Comparison of ENCODE assay signal across 1 cellular context in the genomic region with DNA sequence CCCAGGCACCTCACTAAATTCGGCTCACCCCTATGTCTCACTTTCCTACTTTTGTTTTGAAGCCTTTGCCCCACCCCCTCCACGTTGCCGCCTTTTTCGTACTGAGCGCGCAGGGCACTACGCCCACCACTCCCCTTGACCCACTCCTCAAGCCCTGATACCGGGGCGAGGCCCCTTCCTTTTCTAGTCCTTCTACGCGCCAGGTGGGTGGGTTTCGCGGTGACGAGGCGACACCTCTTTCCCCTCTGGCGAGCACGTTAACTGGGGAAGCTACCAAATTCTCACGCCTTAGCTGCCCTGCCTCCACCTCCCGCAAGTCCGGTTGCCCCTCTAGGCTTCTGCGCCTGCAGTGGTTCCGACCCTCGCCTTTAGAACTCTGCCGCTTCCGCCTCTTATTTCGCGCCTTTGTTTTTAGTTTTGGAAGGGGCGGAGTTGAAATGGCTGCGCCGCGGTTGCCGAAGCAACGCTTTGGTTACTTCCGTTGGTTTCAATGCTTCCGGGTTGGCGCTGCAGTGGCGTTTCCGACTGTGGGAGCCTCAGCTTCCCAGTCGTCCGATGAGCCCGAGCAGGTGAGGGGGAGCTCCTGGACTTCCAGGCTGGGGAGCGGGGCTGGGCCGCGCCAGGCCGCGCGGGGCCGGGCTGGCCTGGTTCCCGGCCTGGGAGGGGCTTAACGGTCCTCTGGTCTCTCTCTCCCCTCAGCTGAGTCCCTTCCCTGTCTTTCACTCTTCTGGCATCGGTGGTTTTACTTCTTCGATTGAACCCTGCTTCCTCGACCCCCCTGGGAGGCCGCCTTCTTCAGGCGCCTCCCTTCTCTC.
TF ChIP-seq lines count a peak whose summit lies in the region.

A gene with protein sequence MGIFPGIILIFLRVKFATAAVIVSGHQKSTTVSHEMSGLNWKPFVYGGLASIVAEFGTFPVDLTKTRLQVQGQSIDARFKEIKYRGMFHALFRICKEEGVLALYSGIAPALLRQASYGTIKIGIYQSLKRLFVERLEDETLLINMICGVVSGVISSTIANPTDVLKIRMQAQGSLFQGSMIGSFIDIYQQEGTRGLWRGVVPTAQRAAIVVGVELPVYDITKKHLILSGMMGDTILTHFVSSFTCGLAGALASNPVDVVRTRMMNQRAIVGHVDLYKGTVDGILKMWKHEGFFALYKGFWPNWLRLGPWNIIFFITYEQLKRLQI (plus strand): TSS at position 512 of the 815 bp plus-strand sequence. CDS start 360 bp downstream, outside the sequence.

TF ChIP-seq in H1, 55 proteins besides CTCF, POLR2A, EP300 and RAD21:
- peak; percentile 46 for TF ChIP-seq ASH2L (IDR thresholded peaks at IDR 0.05; ENCODE audit: low read length)
- no peak for TF ChIP-seq SP2 (IDR thresholded peaks at IDR 0.05; ENCODE audit: low read length)
- no peak for TF ChIP-seq SP1 (IDR thresholded peaks at IDR 0.05; ENCODE audit: low read depth, low read length)
- no peak for TF ChIP-seq EZH2 (IDR thresholded peaks at IDR 0.05; ENCODE audit: low read depth, low read length, severe bottlenecking)
- peak; percentile 57 for TF ChIP-seq PHF8 (conservative IDR thresholded peaks at IDR 0.05; ENCODE audit: low read depth, low read length)
- no peak for TF ChIP-seq SAP30 (IDR thresholded peaks at IDR 0.05; ENCODE audit: insufficient read depth, insufficient replicate concordance, low read length)
- no peak for TF ChIP-seq RBBP5 (IDR thresholded peaks at IDR 0.05; ENCODE audit: borderline replicate concordance, low read depth, low read length)
- TF ChIP-seq KDM5A (IDR thresholded peaks at IDR 0.05; ENCODE audit: low read length), result no peak
- no peak for TF ChIP-seq SUZ12 (IDR thresholded peaks at IDR 0.05; ENCODE audit: low read length)
- TF ChIP-seq, protein P1, sequence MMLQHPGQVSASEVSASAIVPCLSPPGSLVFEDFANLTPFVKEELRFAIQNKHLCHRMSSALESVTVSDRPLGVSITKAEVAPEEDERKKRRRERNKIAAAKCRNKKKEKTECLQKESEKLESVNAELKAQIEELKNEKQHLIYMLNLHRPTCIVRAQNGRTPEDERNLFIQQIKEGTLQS (IDR thresholded peaks at IDR 0.05; ENCODE audit: insufficient read depth, low read depth, low read length), result no peak
- TF ChIP-seq JUND (IDR thresholded peaks at IDR 0.05; ENCODE audit: low read length), result no peak
- TF ChIP-seq TEAD4 (IDR thresholded peaks at IDR 0.05; ENCODE audit: low read depth, low read length), result no peak
- TF ChIP-seq YY1 (IDR thresholded peaks at IDR 0.05; ENCODE audit: low read depth, low read length), result no peak
- no peak for TF ChIP-seq SIX5 (IDR thresholded peaks at IDR 0.05; ENCODE audit: low read depth, low read length)
- no peak for TF ChIP-seq RFX5 (IDR thresholded peaks at IDR 0.05; ENCODE audit: borderline replicate concordance, low read depth, low read length)
- no peak for TF ChIP-seq BACH1 (IDR thresholded peaks at IDR 0.05; ENCODE audit: low read length)
- no peak for TF ChIP-seq CTBP2 (IDR thresholded peaks at IDR 0.05; ENCODE audit: borderline replicate concordance, insufficient read depth, insufficient read length, low read length)
- peak; percentile 9 for TF ChIP-seq TAF7 (optimal IDR thresholded peaks at IDR 0.05; ENCODE audit: borderline replicate concordance, low read depth, low read length)
- TF ChIP-seq, protein P2, sequence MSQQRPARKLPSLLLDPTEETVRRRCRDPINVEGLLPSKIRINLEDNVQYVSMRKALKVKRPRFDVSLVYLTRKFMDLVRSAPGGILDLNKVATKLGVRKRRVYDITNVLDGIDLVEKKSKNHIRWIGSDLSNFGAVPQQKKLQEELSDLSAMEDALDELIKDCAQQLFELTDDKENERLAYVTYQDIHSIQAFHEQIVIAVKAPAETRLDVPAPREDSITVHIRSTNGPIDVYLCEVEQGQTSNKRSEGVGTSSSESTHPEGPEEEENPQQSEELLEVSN (IDR thresholded peaks at IDR 0.05), result peak; percentile 87
- no peak for TF ChIP-seq JUN (IDR thresholded peaks at IDR 0.05; ENCODE audit: low read depth, low read length)
- no peak for TF ChIP-seq KDM4A (IDR thresholded peaks at IDR 0.05; ENCODE audit: low read depth, low read length, severe bottlenecking)
- TF ChIP-seq TAF1 (IDR thresholded peaks at IDR 0.05; ENCODE audit: low read depth, low read length), result peak; percentile 45; the same call in 1 of the 2 replicates
- no peak for TF ChIP-seq SIRT6 (IDR thresholded peaks at IDR 0.05; ENCODE audit: low read length)
- TF ChIP-seq CBX5 (IDR thresholded peaks at IDR 0.05; ENCODE audit: low read depth, low read length), result no peak
- TF ChIP-seq TCF12 (IDR thresholded peaks at IDR 0.05; ENCODE audit: low read depth, low read length), result no peak
- no peak for TF ChIP-seq NANOG (IDR thresholded peaks at IDR 0.05; ENCODE audit: insufficient read depth, low read depth, low read length, poor library complexity, severe bottlenecking)
- no peak for TF ChIP-seq BRCA1 (IDR thresholded peaks at IDR 0.05; ENCODE audit: low read depth, low read length)
- no peak for TF ChIP-seq SRF (IDR thresholded peaks at IDR 0.05; ENCODE audit: low read depth, low read length)
- TF ChIP-seq NRF1 (IDR thresholded peaks at IDR 0.05; ENCODE audit: low read depth, low read length), result no peak
- TF ChIP-seq GTF2F1 (IDR thresholded peaks at IDR 0.05; ENCODE audit: borderline replicate concordance, low read depth, low read length), result no peak
- TF ChIP-seq, protein P3, sequence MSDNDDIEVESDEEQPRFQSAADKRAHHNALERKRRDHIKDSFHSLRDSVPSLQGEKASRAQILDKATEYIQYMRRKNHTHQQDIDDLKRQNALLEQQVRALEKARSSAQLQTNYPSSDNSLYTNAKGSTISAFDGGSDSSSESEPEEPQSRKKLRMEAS (IDR thresholded peaks at IDR 0.05), result peak; percentile 39; the same call in 1 of the 2 replicates
- TF ChIP-seq POU5F1 (IDR thresholded peaks at IDR 0.05; ENCODE audit: low read depth, low read length), result no peak
- TF ChIP-seq RNF2 (IDR thresholded peaks at IDR 0.05; ENCODE audit: borderline replicate concordance, low read depth, low read length, missing control alignments, poor library complexity, severe bottlenecking), result no peak
- no peak for TF ChIP-seq CHD1 (IDR thresholded peaks at IDR 0.05; ENCODE audit: low read depth, low read length)
- no peak for TF ChIP-seq RXRA (IDR thresholded peaks at IDR 0.05; ENCODE audit: insufficient read depth, low read depth, low read length)
- TF ChIP-seq, protein P4, sequence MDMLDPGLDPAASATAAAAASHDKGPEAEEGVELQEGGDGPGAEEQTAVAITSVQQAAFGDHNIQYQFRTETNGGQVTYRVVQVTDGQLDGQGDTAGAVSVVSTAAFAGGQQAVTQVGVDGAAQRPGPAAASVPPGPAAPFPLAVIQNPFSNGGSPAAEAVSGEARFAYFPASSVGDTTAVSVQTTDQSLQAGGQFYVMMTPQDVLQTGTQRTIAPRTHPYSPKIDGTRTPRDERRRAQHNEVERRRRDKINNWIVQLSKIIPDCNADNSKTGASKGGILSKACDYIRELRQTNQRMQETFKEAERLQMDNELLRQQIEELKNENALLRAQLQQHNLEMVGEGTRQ (IDR thresholded peaks at IDR 0.05; ENCODE audit: low read length), result no peak
- no peak; the same call in 1 of the 2 replicates for TF ChIP-seq GABPA (IDR thresholded peaks at IDR 0.05; ENCODE audit: borderline replicate concordance, insufficient read depth, low read length)
- peak; percentile 85 for TF ChIP-seq EGR1 (IDR thresholded peaks at IDR 0.05; ENCODE audit: borderline replicate concordance, low read depth, low read length)
- TF ChIP-seq HDAC2 (IDR thresholded peaks at IDR 0.05; ENCODE audit: borderline replicate concordance in 1 of 2, low read depth in 2 of 2, low read length in 2 of 2), result no peak
- peak in 1 of 2 experiments; percentile 23; a peak in 2 of 4 replicates for TF ChIP-seq SIN3A (conservative IDR thresholded peaks at IDR 0.05 in 1 of 2, IDR thresholded peaks at IDR 0.05 in 1 of 2; ENCODE audit: low read depth in 1 of 2, low read length in 2 of 2)
- no peak for TF ChIP-seq KDM1A (IDR thresholded peaks at IDR 0.05; ENCODE audit: borderline replicate concordance, low read length)
- no peak for TF ChIP-seq CEBPB (IDR thresholded peaks at IDR 0.05; ENCODE audit: low read depth, low read length)
- TF ChIP-seq HDAC6 (IDR thresholded peaks at IDR 0.05; ENCODE audit: low read depth, low read length), result no peak
- TF ChIP-seq, protein P5, sequence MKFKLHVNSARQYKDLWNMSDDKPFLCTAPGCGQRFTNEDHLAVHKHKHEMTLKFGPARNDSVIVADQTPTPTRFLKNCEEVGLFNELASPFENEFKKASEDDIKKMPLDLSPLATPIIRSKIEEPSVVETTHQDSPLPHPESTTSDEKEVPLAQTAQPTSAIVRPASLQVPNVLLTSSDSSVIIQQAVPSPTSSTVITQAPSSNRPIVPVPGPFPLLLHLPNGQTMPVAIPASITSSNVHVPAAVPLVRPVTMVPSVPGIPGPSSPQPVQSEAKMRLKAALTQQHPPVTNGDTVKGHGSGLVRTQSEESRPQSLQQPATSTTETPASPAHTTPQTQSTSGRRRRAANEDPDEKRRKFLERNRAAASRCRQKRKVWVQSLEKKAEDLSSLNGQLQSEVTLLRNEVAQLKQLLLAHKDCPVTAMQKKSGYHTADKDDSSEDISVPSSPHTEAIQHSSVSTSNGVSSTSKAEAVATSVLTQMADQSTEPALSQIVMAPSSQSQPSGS (IDR thresholded peaks at IDR 0.05; ENCODE audit: low read length), result no peak
- TF ChIP-seq BCL11A (IDR thresholded peaks at IDR 0.05; ENCODE audit: low read depth in 2 of 2, low read length in 2 of 2), result no peak
- no peak for TF ChIP-seq SP4 (IDR thresholded peaks at IDR 0.05; ENCODE audit: low read length)
- TF ChIP-seq POLR2AphosphoS5 (IDR thresholded peaks at IDR 0.05; ENCODE audit: low read depth, low read length), result no peak
- TF ChIP-seq MAFK (IDR thresholded peaks at IDR 0.05; ENCODE audit: low read depth, low read length), result no peak
